Comparison of ENCODE assay signal across 14 cellular contexts in the genomic region with DNA sequence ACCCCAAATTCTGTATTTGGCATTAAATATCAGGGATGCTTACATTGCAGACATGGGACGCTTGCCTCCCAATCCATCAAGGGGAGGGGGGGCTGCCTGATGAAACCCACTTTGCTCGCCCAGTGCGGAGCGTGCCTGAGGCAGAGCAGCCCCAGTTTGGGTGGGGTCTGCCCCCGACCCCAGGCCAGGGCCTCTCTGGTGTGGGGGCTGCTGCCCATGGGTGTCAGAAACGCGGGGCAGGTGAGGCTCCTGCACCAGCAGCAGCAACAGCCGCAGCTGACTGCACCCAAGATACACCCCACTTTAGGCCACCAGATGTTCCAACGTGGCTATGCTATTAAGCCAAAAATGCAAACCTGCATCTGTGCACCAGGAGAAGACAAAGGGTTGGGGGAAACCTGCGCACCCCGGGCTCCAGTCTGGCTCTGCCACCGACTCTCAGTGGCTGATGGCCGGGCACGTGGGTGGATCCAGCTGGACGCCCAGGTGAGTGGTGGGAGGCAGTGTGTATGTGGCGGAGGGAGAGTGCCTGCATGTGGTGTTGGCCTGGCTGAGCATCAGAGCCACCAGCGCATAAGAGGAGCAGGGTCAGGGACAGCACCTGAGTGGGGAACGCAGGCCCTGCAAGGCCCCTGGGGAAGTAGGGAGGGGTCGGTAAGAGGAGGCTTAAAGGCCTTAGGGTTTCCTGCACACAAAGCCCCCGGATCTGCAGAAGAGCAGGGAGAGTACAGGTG.
A peak's percentile ranks its signal among the peaks of the same experiment; 100 is the strongest.
DNase-seq lines count a peak whose midpoint lies in the region; ATAC-seq, FAIRE-seq and TF ChIP-seq lines count a peak whose summit lies in the region.
"Had no signal": no experiment of that assay in that cellular context is flagged by ENCODE, and none has a peak within 500 bp of the region (broad histone marks: within the 10 kb centered on the region; RNA-seq: fewer than 3 reads in every experiment).

No MANE protein-coding gene starts in this region.

- 63 to 74% (median 66%) methylated on average over 20 of the region's 20 CpGs for WGBS in ovary, 3 donors

- peak overlapping the region; percentile 37; the same call in 1 of the 2 replicates for H3K27ac Mint-ChIP-seq in WTC11

- in situ Hi-C loops in gastrocnemius medialis (cut with MboI; ENCODE audit: low sequenced_read_pairs in 4 of 4) = no loop called here

- H3K4me3 ChIP-seq in BLaER1 (no peak overlapping the region), kidney (ENCODE audit: low read length in 2 of 2) (no peak overlapping the region), gastrocnemius medialis (no peak overlapping the region), ovary (no peak overlapping the region)
- H3K4me3 ChIP-seq: A549 had no signal

- H3K36me3 Mint-ChIP-seq in WTC11 = no peaks in the 10 kb centered on the region

- H3K4me2 ChIP-seq in BLaER1 = peak overlapping the region; percentile 88
- H3K4me2 ChIP-seq: A549 had no signal

- FAIRE-seq in kidney (lab: Jason Lieb, UNC) (no peak), H54 (lab: Jason Lieb, UNC) (no peak)
- FAIRE-seq: A549, GM12892 had no signal

- CTCF ChIA-PET in WTC11 (lab: Charles Lee) = interaction anchor here (1.6 kb wide), 1 partner anchor 13 kb away, joined by 4 read pairs; no protein-coding TSS in a partner anchor

- no peak overlapping the region for H3K9ac ChIP-seq in BLaER1
- H3K9ac ChIP-seq in kidney (ENCODE audit: low read length in 2 of 2) = no peak overlapping the region

- H3K27me3 Mint-ChIP-seq in WTC11 (ENCODE audit: low read depth) = no peaks in the 10 kb centered on the region

- H4K20me1 ChIP-seq in BLaER1 = no peaks in the 10 kb centered on the region

- POLR2A ChIA-PET in WTC11 (lab: Charles Lee) = no interaction called here

- H3K4me1 ChIP-seq in BLaER1 (peaks cover 70% of the 10 kb centered on the region), kidney (ENCODE audit: control insufficient read depth in 1 of 2, insufficient read depth in 1 of 2, low read depth in 1 of 2, low read length in 2 of 2) (no peaks in the 10 kb centered on the region), gastrocnemius medialis (peaks cover 20 to 31% of the 10 kb centered on the region in 2 donors), ovary (ENCODE audit: insufficient read depth) (no peaks in the 10 kb centered on the region)
- H3K4me1 ChIP-seq: A549 had no signal

- TF ChIP-seq CTCF in WTC11 (IDR thresholded peaks at IDR 0.05) (no peak), kidney (IDR thresholded peaks at IDR 0.05; ENCODE audit: borderline replicate concordance, extremely low read depth, insufficient read depth) (no peak), gastrocnemius medialis (IDR thresholded peaks at IDR 0.05 in 4 of 5, conservative IDR thresholded peaks at IDR 0.05 in 1 of 5) (no peak), ovary (IDR thresholded peaks at IDR 0.05) (no peak)

- no peak for DNase-seq in WTC11 (ENCODE audit: low spot score)
- DNase-seq in kidney = peak; percentile 53
- no peak for DNase-seq in gastrocnemius medialis
- DNase-seq in left lobe of liver (ENCODE audit: low spot score) = no peak
- no peak for DNase-seq in ovary
- no peak for DNase-seq in H54 (ENCODE audit: insufficient read length, low spot score)
- DNase-seq: HCEC 1CT, NCI-H1105 treated with DMSO at 0.1 percent for 48 hours, NCI-H187 treated with DMSO at 0.1 percent for 48 hours, NCI-H526 treated with DMSO at 0.1 percent for 48 hours, SHP77 treated with DMSO at 0.1 percent for 48 hours had no signal

- no peaks in the 10 kb centered on the region for H3K9me3 Mint-ChIP-seq in WTC11

- no peak for TF ChIP-seq EP300 in ovary (IDR thresholded peaks at IDR 0.05)

- H3K27ac ChIP-seq in BLaER1 (no peak overlapping the region), kidney (ENCODE audit: low read depth in 2 of 2, low read length in 2 of 2) (no peak overlapping the region), gastrocnemius medialis (peak overlapping the region; percentile 89 to 95 (median 92)), ovary (no peak overlapping the region)
- H3K27ac ChIP-seq: A549 had no signal

- no peak for ATAC-seq in WTC11
- ATAC-seq in gastrocnemius medialis = no peak
- ATAC-seq in left lobe of liver = no peak

- no peak overlapping the region for H3K4me3 Mint-ChIP-seq in WTC11

- no peaks in the 10 kb centered on the region for H3K27me3 ChIP-seq in BLaER1
- no peaks in the 10 kb centered on the region for H3K27me3 ChIP-seq in gastrocnemius medialis
- H3K27me3 ChIP-seq in ovary = no peaks in the 10 kb centered on the region

- H3K9me3 ChIP-seq in BLaER1 (no peaks in the 10 kb centered on the region), kidney (ENCODE audit: control insufficient read depth in 1 of 2, low read length in 2 of 2) (no peaks in the 10 kb centered on the region), gastrocnemius medialis (no peaks in the 10 kb centered on the region), ovary (no peaks in the 10 kb centered on the region)
- H3K9me3 ChIP-seq: A549 had no signal

- H3K4me1 Mint-ChIP-seq in WTC11 = 0 out of 2 replicates have a peak, but pooled peaks cover 7% of the 10 kb centered on the region

- no peak for TF ChIP-seq POLR2A in gastrocnemius medialis (IDR thresholded peaks at IDR 0.05)
- TF ChIP-seq POLR2A in ovary (IDR thresholded peaks at IDR 0.05) = no peak
- TF ChIP-seq POLR2A in H54 (IDR thresholded peaks at IDR 0.05; ENCODE audit: low read depth, low read length) = no peak

- H3K36me3 ChIP-seq in BLaER1 = no peaks in the 10 kb centered on the region
- no peaks in the 10 kb centered on the region for H3K36me3 ChIP-seq in kidney (ENCODE audit: control insufficient read depth in 1 of 2, insufficient read depth in 2 of 2, low read length in 2 of 2)
- H3K36me3 ChIP-seq in gastrocnemius medialis = peaks cover 0 to 46% of the 10 kb centered on the region in 2 donors
- H3K36me3 ChIP-seq in ovary = no peaks in the 10 kb centered on the region

- intact Hi-C loops in kidney (cut with DNase I) (no loop called here), gastrocnemius medialis (cut with DNase I; ENCODE audit: low total_unique reads) (no loop called here), ovary (cut with DNase I) (no loop called here)

TF ChIP-seq in WTC11, 78 proteins besides CTCF, POLR2A, EP300 and RAD21:
- TF ChIP-seq, protein P1, sequence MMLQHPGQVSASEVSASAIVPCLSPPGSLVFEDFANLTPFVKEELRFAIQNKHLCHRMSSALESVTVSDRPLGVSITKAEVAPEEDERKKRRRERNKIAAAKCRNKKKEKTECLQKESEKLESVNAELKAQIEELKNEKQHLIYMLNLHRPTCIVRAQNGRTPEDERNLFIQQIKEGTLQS (CRISPR knock-in tag; conservative IDR thresholded peaks at IDR 0.05) = no peak
- no peak for TF ChIP-seq JAZF1 (CRISPR knock-in tag; IDR thresholded peaks at IDR 0.05)
- no peak for TF ChIP-seq FOXJ3 (CRISPR knock-in tag; IDR thresholded peaks at IDR 0.05; ENCODE audit: borderline replicate concordance)
- TF ChIP-seq, protein P2, sequence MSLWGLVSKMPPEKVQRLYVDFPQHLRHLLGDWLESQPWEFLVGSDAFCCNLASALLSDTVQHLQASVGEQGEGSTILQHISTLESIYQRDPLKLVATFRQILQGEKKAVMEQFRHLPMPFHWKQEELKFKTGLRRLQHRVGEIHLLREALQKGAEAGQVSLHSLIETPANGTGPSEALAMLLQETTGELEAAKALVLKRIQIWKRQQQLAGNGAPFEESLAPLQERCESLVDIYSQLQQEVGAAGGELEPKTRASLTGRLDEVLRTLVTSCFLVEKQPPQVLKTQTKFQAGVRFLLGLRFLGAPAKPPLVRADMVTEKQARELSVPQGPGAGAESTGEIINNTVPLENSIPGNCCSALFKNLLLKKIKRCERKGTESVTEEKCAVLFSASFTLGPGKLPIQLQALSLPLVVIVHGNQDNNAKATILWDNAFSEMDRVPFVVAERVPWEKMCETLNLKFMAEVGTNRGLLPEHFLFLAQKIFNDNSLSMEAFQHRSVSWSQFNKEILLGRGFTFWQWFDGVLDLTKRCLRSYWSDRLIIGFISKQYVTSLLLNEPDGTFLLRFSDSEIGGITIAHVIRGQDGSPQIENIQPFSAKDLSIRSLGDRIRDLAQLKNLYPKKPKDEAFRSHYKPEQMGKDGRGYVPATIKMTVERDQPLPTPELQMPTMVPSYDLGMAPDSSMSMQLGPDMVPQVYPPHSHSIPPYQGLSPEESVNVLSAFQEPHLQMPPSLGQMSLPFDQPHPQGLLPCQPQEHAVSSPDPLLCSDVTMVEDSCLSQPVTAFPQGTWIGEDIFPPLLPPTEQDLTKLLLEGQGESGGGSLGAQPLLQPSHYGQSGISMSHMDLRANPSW (CRISPR knock-in tag; conservative IDR thresholded peaks at IDR 0.05; ENCODE audit: low read depth) = no peak

Comparison
In these comparisons a context has a peak if more than half of its experiments do, and no peak if none do; other contexts are left out.
1. H3K27ac ChIP-seq: peak in gastrocnemius medialis (4 of 4); none in BLaER1 (single experiment), kidney (0 of 2) and ovary (0 of 2).